ENCODE assay signal across 1 cellular context in the genomic region with DNA sequence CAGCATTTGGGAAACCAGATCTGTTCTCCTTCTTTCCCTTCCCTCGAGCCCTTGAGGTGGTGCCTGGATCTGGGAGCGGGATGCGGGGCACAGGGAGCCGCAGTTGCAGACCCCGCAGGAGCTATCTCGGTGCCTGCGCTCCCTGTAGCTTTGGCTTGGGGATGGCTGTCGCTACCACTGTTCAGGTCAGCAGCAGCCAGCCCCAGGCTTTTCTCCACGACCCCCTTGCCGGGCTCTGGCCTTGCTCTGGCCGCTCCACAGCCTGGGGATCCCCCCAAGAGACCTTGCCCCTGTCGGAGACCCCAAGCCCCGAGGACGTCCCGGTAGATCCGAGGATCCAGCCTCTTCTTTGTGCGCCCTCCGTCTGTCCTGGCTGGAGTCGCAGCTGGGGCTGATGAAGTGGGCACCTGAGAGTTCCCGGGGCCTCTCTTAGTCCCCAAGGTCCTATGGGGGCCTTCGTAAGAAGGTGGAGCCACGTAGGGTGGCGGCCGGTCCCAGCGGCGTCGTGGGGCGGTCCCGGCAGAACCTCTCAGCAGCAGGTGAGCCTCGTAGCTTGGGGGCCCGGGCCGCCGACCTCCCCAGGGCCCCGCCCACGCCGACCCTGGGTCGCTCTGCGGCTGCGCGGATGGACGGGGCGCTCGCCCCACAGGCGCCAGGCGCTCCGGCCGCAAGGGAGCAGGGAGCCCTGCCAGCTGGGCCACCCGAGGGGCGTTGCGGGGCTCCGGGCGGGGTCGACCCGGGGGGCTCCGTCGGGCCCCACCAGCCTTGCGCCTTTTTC.
TF ChIP-seq lines count a peak whose summit lies in the region.

No MANE protein-coding gene starts in this region.

TF ChIP-seq in A549, 52 proteins besides CTCF, POLR2A, EP300 and RAD21 (continued from another document):
- TF ChIP-seq SMC3 (IDR thresholded peaks at IDR 0.05) (no peak), SREBF2 (IDR thresholded peaks at IDR 0.05) (no peak), HOXB5 (CRISPR knock-in tag; IDR thresholded peaks at IDR 0.05) (no peak), CBX8 (IDR thresholded peaks at IDR 0.05) (no peak), CBX2 (IDR thresholded peaks at IDR 0.05; ENCODE audit: borderline replicate concordance, low read depth) (no peak)
- TF ChIP-seq, protein P1, sequence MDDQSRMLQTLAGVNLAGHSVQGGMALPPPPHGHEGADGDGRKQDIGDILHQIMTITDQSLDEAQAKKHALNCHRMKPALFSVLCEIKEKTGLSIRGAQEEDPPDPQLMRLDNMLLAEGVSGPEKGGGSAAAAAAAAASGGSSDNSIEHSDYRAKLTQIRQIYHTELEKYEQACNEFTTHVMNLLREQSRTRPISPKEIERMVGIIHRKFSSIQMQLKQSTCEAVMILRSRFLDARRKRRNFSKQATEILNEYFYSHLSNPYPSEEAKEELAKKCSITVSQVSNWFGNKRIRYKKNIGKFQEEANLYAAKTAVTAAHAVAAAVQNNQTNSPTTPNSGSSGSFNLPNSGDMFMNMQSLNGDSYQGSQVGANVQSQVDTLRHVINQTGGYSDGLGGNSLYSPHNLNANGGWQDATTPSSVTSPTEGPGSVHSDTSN (IDR thresholded peaks at IDR 0.05) = no peak
- TF ChIP-seq, protein P2, sequence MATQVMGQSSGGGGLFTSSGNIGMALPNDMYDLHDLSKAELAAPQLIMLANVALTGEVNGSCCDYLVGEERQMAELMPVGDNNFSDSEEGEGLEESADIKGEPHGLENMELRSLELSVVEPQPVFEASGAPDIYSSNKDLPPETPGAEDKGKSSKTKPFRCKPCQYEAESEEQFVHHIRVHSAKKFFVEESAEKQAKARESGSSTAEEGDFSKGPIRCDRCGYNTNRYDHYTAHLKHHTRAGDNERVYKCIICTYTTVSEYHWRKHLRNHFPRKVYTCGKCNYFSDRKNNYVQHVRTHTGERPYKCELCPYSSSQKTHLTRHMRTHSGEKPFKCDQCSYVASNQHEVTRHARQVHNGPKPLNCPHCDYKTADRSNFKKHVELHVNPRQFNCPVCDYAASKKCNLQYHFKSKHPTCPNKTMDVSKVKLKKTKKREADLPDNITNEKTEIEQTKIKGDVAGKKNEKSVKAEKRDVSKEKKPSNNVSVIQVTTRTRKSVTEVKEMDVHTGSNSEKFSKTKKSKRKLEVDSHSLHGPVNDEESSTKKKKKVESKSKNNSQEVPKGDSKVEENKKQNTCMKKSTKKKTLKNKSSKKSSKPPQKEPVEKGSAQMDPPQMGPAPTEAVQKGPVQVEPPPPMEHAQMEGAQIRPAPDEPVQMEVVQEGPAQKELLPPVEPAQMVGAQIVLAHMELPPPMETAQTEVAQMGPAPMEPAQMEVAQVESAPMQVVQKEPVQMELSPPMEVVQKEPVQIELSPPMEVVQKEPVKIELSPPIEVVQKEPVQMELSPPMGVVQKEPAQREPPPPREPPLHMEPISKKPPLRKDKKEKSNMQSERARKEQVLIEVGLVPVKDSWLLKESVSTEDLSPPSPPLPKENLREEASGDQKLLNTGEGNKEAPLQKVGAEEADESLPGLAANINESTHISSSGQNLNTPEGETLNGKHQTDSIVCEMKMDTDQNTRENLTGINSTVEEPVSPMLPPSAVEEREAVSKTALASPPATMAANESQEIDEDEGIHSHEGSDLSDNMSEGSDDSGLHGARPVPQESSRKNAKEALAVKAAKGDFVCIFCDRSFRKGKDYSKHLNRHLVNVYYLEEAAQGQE (IDR thresholded peaks at IDR 0.05) = no peak
- TF ChIP-seq, protein P3, sequence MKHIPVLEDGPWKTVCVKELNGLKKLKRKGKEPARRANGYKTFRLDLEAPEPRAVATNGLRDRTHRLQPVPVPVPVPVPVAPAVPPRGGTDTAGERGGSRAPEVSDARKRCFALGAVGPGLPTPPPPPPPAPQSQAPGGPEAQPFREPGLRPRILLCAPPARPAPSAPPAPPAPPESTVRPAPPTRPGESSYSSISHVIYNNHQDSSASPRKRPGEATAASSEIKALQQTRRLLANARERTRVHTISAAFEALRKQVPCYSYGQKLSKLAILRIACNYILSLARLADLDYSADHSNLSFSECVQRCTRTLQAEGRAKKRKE (CRISPR knock-in tag; IDR thresholded peaks at IDR 0.05; ENCODE audit: low read depth) = no peak
